ENCODE assay signal across 18 cellular contexts in the genomic region with DNA sequence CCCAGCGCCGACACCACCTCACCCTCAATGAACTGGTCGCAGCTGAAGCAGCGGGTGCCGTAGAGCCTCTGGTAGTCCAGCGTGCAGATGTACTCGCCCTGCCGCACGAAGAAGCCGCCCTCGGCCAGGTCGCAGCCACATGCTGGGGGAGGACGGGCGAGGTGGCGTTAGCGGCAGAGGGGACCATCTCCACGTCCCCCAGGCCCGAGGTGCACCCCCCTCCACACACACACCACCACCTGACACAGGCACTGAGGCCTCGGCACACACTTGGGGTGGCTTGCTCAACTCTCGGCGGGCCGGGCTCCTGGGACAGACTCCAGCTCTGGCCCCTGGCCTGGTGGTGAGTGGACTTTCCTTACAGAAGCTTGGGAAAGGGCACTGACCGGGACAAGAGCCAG.
"Had no signal": no experiment of that assay in that cellular context is flagged by ENCODE, and none has a peak within 500 bp of the region (broad histone marks: within the 10 kb centered on the region; RNA-seq: fewer than 3 reads in every experiment).

No MANE protein-coding gene starts in this region.

- H3K4me1 Mint-ChIP-seq: activated CD4-positive, alpha-beta memory T cell treated with anti-CD3 and anti-CD28 coated beads, Interleukin-2, amount 10 ng/mL, durations not matched to agents 7 days and 5 days; activated CD4-positive, alpha-beta T cell treated with anti-CD3 and anti-CD28 coated beads, Interleukin-2, amount 10 ng/mL, durations not matched to agents 24 days and 14 days; stimulated activated effector memory CD8-positive, alpha-beta T cell treated with anti-CD3 and anti-CD28 coated beads, Interleukin-12 subunit alpha, Interleukin-12 subunit beta, amount 100 ng/mL, for 72 hours; stimulated activated naive CD8-positive, alpha-beta T cell treated with anti-CD3 and anti-CD28 coated beads, Interleukin-15, amount 100 ng/mL, for 72 hours had no signal

- H3K27me3 ChIP-seq: heart right ventricle, left lung, transverse colon had no signal

- DNase-seq: activated CD4-positive, alpha-beta memory T cell treated with anti-CD3 and anti-CD28 coated beads, Interleukin-2, amount 10 ng/mL, durations not matched to agents 7 days and 5 days; activated CD4-positive, alpha-beta T cell treated with anti-CD3 and anti-CD28 coated beads, Interleukin-2, amount 10 ng/mL, durations not matched to agents 24 days and 14 days; activated effector memory CD4-positive, alpha-beta T cell treated with anti-CD3 and anti-CD28 coated beads, Interleukin-2, amount 50 U/mL, for 16 hours; activated naive CD4-positive, alpha-beta T cell treated with anti-CD3 and anti-CD28 coated beads, Interleukin-2, amount 50 U/mL, for 16 hours; anterior cingulate cortex; effector memory CD4-positive, alpha-beta T cell; heart right ventricle; mammary epithelial cell; SK-N-SH; stimulated activated CD4-positive, alpha-beta T cell treated with anti-CD3 and anti-CD28 coated beads, Interleukin-1b, Interleukin-23, amount 100 ng/mL, for 48 hours; stimulated activated naive CD8-positive, alpha-beta T cell treated with anti-CD3 and anti-CD28 coated beads, Interleukin-15, amount 100 ng/mL, for 72 hours; transverse colon had no signal

- H3K36me3 Mint-ChIP-seq: stimulated activated effector memory CD8-positive, alpha-beta T cell treated with anti-CD3 and anti-CD28 coated beads, Interleukin-12 subunit alpha, Interleukin-12 subunit beta, amount 100 ng/mL, for 72 hours had no signal

- ATAC-seq: activated CD4-positive, CD25-positive, alpha-beta regulatory T cell treated with anti-CD3 and anti-CD28 coated beads, Interleukin-2, amount 50 U/mL, for 24 hours; esophagus mucosa; left lung; stimulated activated effector memory CD8-positive, alpha-beta T cell treated with anti-CD3 and anti-CD28 coated beads, Interleukin-12 subunit alpha, Interleukin-12 subunit beta, amount 100 ng/mL, for 72 hours; stimulated activated naive CD8-positive, alpha-beta T cell treated with anti-CD3 and anti-CD28 coated beads, Interleukin-15, amount 100 ng/mL, for 72 hours had no signal

- H3K27ac ChIP-seq: left lung, transverse colon had no signal

- H3K4me2 ChIP-seq: SK-N-SH had no signal

- H3K4me3 Mint-ChIP-seq: activated CD4-positive, alpha-beta memory T cell treated with anti-CD3 and anti-CD28 coated beads, Interleukin-2, amount 10 ng/mL, durations not matched to agents 7 days and 5 days; activated CD4-positive, alpha-beta T cell treated with anti-CD3 and anti-CD28 coated beads, Interleukin-2, amount 10 ng/mL, durations not matched to agents 24 days and 14 days; brain; stimulated activated effector memory CD8-positive, alpha-beta T cell treated with anti-CD3 and anti-CD28 coated beads, Interleukin-12 subunit alpha, Interleukin-12 subunit beta, amount 100 ng/mL, for 72 hours; stimulated activated naive CD8-positive, alpha-beta T cell treated with anti-CD3 and anti-CD28 coated beads, Interleukin-15, amount 100 ng/mL, for 72 hours had no signal

- H3K36me3 ChIP-seq: left lung, transverse colon had no signal

- H3K4me3 ChIP-seq: heart right ventricle, left lung, transverse colon had no signal

- H3K27me3 Mint-ChIP-seq: activated CD4-positive, alpha-beta memory T cell treated with anti-CD3 and anti-CD28 coated beads, Interleukin-2, amount 10 ng/mL, durations not matched to agents 7 days and 5 days; activated CD4-positive, alpha-beta T cell treated with anti-CD3 and anti-CD28 coated beads, Interleukin-2, amount 10 ng/mL, durations not matched to agents 24 days and 14 days; stimulated activated naive CD8-positive, alpha-beta T cell treated with anti-CD3 and anti-CD28 coated beads, Interleukin-15, amount 100 ng/mL, for 72 hours had no signal

- H3K27ac Mint-ChIP-seq: activated CD4-positive, alpha-beta memory T cell treated with anti-CD3 and anti-CD28 coated beads, Interleukin-2, amount 10 ng/mL, durations not matched to agents 7 days and 5 days; activated CD4-positive, alpha-beta T cell treated with anti-CD3 and anti-CD28 coated beads, Interleukin-2, amount 10 ng/mL, durations not matched to agents 24 days and 14 days; brain; progenitor cell of endocrine pancreas; stimulated activated effector memory CD8-positive, alpha-beta T cell treated with anti-CD3 and anti-CD28 coated beads, Interleukin-12 subunit alpha, Interleukin-12 subunit beta, amount 100 ng/mL, for 72 hours; stimulated activated naive CD8-positive, alpha-beta T cell treated with anti-CD3 and anti-CD28 coated beads, Interleukin-15, amount 100 ng/mL, for 72 hours had no signal
